In genomic region chr6:121064345-121064744, GRCh38 we compare ENCODE assay signal across 26 cellular contexts.
"Had no signal": no experiment of that assay in that cellular context is flagged by ENCODE, and none has a peak within 500 bp of the region (broad histone marks: within the 10 kb centered on the region; RNA-seq: fewer than 3 reads in every experiment).

No MANE protein-coding gene starts in this region.

- H3K36me3 ChIP-seq: suprapubic skin, thoracic aorta, thyroid gland, tibial artery, upper lobe of left lung, upper lobe of right lung, uterus, vagina had no signal

- H3K4me3 ChIP-seq: stomach, suprapubic skin, testis, thoracic aorta, thyroid gland, tibial artery, tibial nerve, upper lobe of left lung, upper lobe of right lung, uterus, vagina had no signal

- FAIRE-seq: urothelium cell line had no signal

- H3K27me3 ChIP-seq: stomach, suprapubic skin, testis, thyroid gland, tibial artery, tibial nerve, upper lobe of left lung, upper lobe of right lung, uterus, vagina had no signal

- H3K4me1 ChIP-seq: stomach, suprapubic skin, testis, thyroid gland, tibial artery, tibial nerve, upper lobe of left lung, upper lobe of right lung, uterus, vagina had no signal

- ATAC-seq: stimulated activated effector memory CD8-positive, alpha-beta T cell treated with anti-CD3 and anti-CD28 coated beads, Interleukin-12 subunit alpha, Interleukin-12 subunit beta, amount 100 ng/mL, for 72 hours; stimulated activated memory B cell treated with anti-CD40 and anti-IgM and Interleukin-4, amounts not matched to agents 10 μg/mL and 1 μg/mL and 100 μg/mL, for 72 hours; stimulated activated naive B cell treated with anti-CD40 and anti-IgM and Interleukin-4, amounts not matched to agents 10 μg/mL and 1 μg/mL and 100 μg/mL, for 72 hours; stimulated activated naive CD8-positive, alpha-beta T cell treated with anti-CD3 and anti-CD28 coated beads, Interleukin-15, amount 100 ng/mL, for 72 hours; stimulated activated naive CD8-positive, alpha-beta T cell treated with anti-CD3 and anti-CD28 coated beads, Interleukin-15, Interleukin-2, amounts not matched to agents 100 U/mL and 50 U/mL, for 24 hours; upper lobe of right lung had no signal

- DNase-seq: stimulated activated CD4-positive, alpha-beta T cell treated with anti-CD3 and anti-CD28 coated beads, Interleukin-2, amount 100 ng/mL, for 48 hours; stimulated activated CD4-positive, alpha-beta T cell treated with anti-CD3 and anti-CD28 coated beads, Interleukin-4, amount 100 ng/mL, for 1 hour; stimulated activated CD4-positive, alpha-beta T cell treated with anti-CD3 and anti-CD28 coated beads, Interleukin-4, amount 100 ng/mL, for 24 hours; stimulated activated CD4-positive, alpha-beta T cell treated with anti-CD3 and anti-CD28 coated beads, Interleukin-4, amount 100 ng/mL, for 4 hours; stimulated activated CD8-positive, alpha-beta memory T cell treated with anti-CD3 and anti-CD28 coated beads, Interleukin-4, amount 100 ng/mL, for 48 hours; stimulated activated naive B cell treated with anti-CD40 and anti-IgM and Interleukin-4, amounts not matched to agents 10 μg/mL and 1 μg/mL and 100 μg/mL, for 72 hours; stimulated activated naive CD4-positive, alpha-beta T cell; stimulated activated naive CD4-positive, alpha-beta T cell treated with Interleukin-2 at 50 U/mL for 16 hours; stimulated activated naive CD8-positive, alpha-beta T cell treated with anti-CD3 and anti-CD28 coated beads, Interleukin-15, amount 100 ng/mL, for 72 hours; stimulated activated naive CD8-positive, alpha-beta T cell treated with anti-CD3 and anti-CD28 coated beads, Interleukin-15, Interleukin-2, amounts not matched to agents 100 U/mL and 50 U/mL, for 24 hours; stomach; substantia nigra; testis; thyroid gland; tibial artery; trophoblast cell; upper lobe of left lung; upper lobe of right lung; uterus had no signal

- H3K9me3 ChIP-seq: testis, thoracic aorta, thyroid gland, upper lobe of right lung, uterus, vagina had no signal

- H3K27ac ChIP-seq: stomach, suprapubic skin, testis, thoracic aorta, thyroid gland, tibial artery, tibial nerve, upper lobe of left lung, upper lobe of right lung, uterus, vagina had no signal
